In genomic region chr9:134376386-134377142, GRCh38 we compare ENCODE assay signal across 12 cellular contexts. TPM values are rescaled to one million over a fixed set of nuclear protein-coding genes. Genes with fewer than 3 reads are reported as not detected.
DNase-seq lines count a peak whose midpoint lies in the region; ATAC-seq and TF ChIP-seq lines count a peak whose summit lies in the region.
"Had no signal": no experiment of that assay in that cellular context is flagged by ENCODE, and none has a peak within 500 bp of the region (broad histone marks: within the 10 kb centered on the region; RNA-seq: fewer than 3 reads in every experiment).

No MANE protein-coding gene starts in this region.

- no peak overlapping the region for H2BK5ac ChIP-seq in mesenchymal stem cell (ENCODE audit: low read depth, low read length, poor library complexity, severe bottlenecking)

- H3K4me3 Mint-ChIP-seq in activated T-helper 17 cell treated with anti-CD3 and anti-CD28 coated beads, Interleukin-2, amount 50 U/mL, for 72 hours: no peak overlapping the region

- 86% methylated on average over 27 of the region's 27 CpGs for WGBS in mesenchymal stem cell

- H3K4me2 ChIP-seq in mesenchymal stem cell (ENCODE audit: low read length, poor library complexity, severe bottlenecking): no peak overlapping the region
- no peak overlapping the region for H3K4me2 ChIP-seq in Karpas-422 (ENCODE audit: low read depth, low read length, poor library complexity, severe bottlenecking)
- H3K4me2 ChIP-seq: SK-N-SH had no signal

- H3K27me3 Mint-ChIP-seq in activated T-helper 17 cell treated with anti-CD3 and anti-CD28 coated beads, Interleukin-2, amount 50 U/mL, for 72 hours: no peaks in the 10 kb centered on the region

- H3K18ac ChIP-seq in mesenchymal stem cell (ENCODE audit: low read depth in 1 of 2, low read length in 2 of 2): peak overlapping the region in 1 of 2 experiments; percentile 50

- H3K9me2 ChIP-seq in Karpas-422 (replicated peaks; ENCODE audit: insufficient read depth, low read length): no peaks in the 10 kb centered on the region
- H3K9me2 ChIP-seq: SK-N-SH had no signal

- peak overlapping the region in 1 of 2 experiments; percentile 4 for H3K14ac ChIP-seq in mesenchymal stem cell (ENCODE audit: low read length in 2 of 2)

- no peaks in the 10 kb centered on the region for H3K79me2 ChIP-seq in Karpas-422 (ENCODE audit: low read length)

- H3K27ac ChIP-seq in duodenal mucosa (ENCODE audit: low read depth, low read length) (peak overlapping the region; percentile 10), mesenchymal stem cell (ENCODE audit: low read length, poor library complexity, severe bottlenecking) (no peak overlapping the region), temporal lobe (ENCODE audit: low read depth, low read length) (peak overlapping the region; percentile 74), Karpas-422 (ENCODE audit: low read length) (no peak overlapping the region)

- H2BK120ac ChIP-seq in mesenchymal stem cell (ENCODE audit: low read depth, low read length): no peak overlapping the region

- H3K79me1 ChIP-seq in mesenchymal stem cell (replicated peaks; ENCODE audit: low read length, poor library complexity, severe bottlenecking): peaks cover 49% of the 10 kb centered on the region

- no peaks in the 10 kb centered on the region for H3K36me3 Mint-ChIP-seq in activated T-helper 17 cell treated with anti-CD3 and anti-CD28 coated beads, Interleukin-2, amount 50 U/mL, for 72 hours (ENCODE audit: low read depth)

- no peaks in the 10 kb centered on the region for H3K9me3 ChIP-seq in duodenal mucosa (ENCODE audit: control insufficient read depth in 1 of 2, low read length in 2 of 2)
- no peaks in the 10 kb centered on the region for H3K9me3 ChIP-seq in mesenchymal stem cell (ENCODE audit: control insufficient read depth, low read length)
- no peaks in the 10 kb centered on the region for H3K9me3 ChIP-seq in Karpas-422 (ENCODE audit: low read length)
- H3K9me3 ChIP-seq: SK-N-SH had no signal

- no peak for TF ChIP-seq POLR2A in NB4 (IDR thresholded peaks at IDR 0.05; ENCODE audit: extremely low read depth, insufficient read length)

- 0 out of 2 replicates have a peak, but pooled peaks cover 4% of the 10 kb centered on the region for H4K20me1 ChIP-seq in Karpas-422 (ENCODE audit: insufficient read depth, low read depth, low read length)

- peak overlapping the region; percentile 48 for H2AK5ac ChIP-seq in mesenchymal stem cell (ENCODE audit: low read length, severe bottlenecking)

- H4K8ac ChIP-seq in mesenchymal stem cell (ENCODE audit: low read length): peak overlapping the region; percentile 0

- peaks cover 5% of the 10 kb centered on the region for H3K4me1 Mint-ChIP-seq in activated T-helper 17 cell treated with anti-CD3 and anti-CD28 coated beads, Interleukin-2, amount 50 U/mL, for 72 hours

- H3K23ac ChIP-seq in mesenchymal stem cell (ENCODE audit: low read length in 2 of 2): no peak overlapping the region

- H3K27ac Mint-ChIP-seq in activated T-helper 17 cell treated with anti-CD3 and anti-CD28 coated beads, Interleukin-2, amount 50 U/mL, for 72 hours: no peak overlapping the region

- no peak overlapping the region for H2AFZ ChIP-seq in mesenchymal stem cell (ENCODE audit: low read depth, low read length)
- H2AFZ ChIP-seq in Karpas-422 (ENCODE audit: low read length): no peak overlapping the region

- H3K4me3 ChIP-seq in NB4 (ENCODE audit: low read depth, low read length): peak overlapping the region; percentile 82
- H3K4me3 ChIP-seq in duodenal mucosa (ENCODE audit: low read depth in 1 of 2, low read length in 2 of 2): no peak overlapping the region
- H3K4me3 ChIP-seq in mesenchymal stem cell (ENCODE audit: insufficient read depth in 1 of 2, low read depth in 1 of 2, low read length in 2 of 2): no peak overlapping the region
- H3K4me3 ChIP-seq in Karpas-422 (ENCODE audit: low read length): no peak overlapping the region

- no peak overlapping the region for H2BK12ac ChIP-seq in mesenchymal stem cell (ENCODE audit: low read length in 2 of 2)

- H3K36me3 ChIP-seq in duodenal mucosa (ENCODE audit: control insufficient read depth in 1 of 2, insufficient read depth in 2 of 2, low read length in 2 of 2) (no peaks in the 10 kb centered on the region), mesenchymal stem cell (ENCODE audit: control insufficient read depth in 1 of 2, insufficient read depth in 2 of 2, low read depth in 1 of 2, low read length in 2 of 2) (peaks cover 0 to 11% of the 10 kb centered on the region in 2 experiments), Karpas-422 (ENCODE audit: insufficient read depth, low read length) (no peaks in the 10 kb centered on the region)

- ATAC-seq in activated T-helper 17 cell treated with anti-CD3 and anti-CD28 coated beads, Interleukin-2, amount 50 U/mL, for 72 hours (replicated peaks): no peak
- ATAC-seq: stimulated activated naive CD8-positive, alpha-beta T cell treated with anti-CD3 and anti-CD28 coated beads, Interleukin-15, Interleukin-2, amounts not matched to agents 100 U/mL and 50 U/mL, for 24 hours had no signal

- TF ChIP-seq CTCF in NB4 (IDR thresholded peaks at IDR 0.05; ENCODE audit: low read depth, low read length): no peak

- H3K27me3 ChIP-seq in duodenal mucosa (ENCODE audit: control insufficient read depth in 1 of 2, insufficient read depth in 2 of 2, low read length in 2 of 2): no peaks in the 10 kb centered on the region
- H3K27me3 ChIP-seq in mesenchymal stem cell (ENCODE audit: control insufficient read depth in 1 of 2, insufficient read depth in 1 of 2, low read length in 2 of 2): no peaks in the 10 kb centered on the region
- H3K27me3 ChIP-seq in Karpas-422 (ENCODE audit: low read length): no peaks in the 10 kb centered on the region

- H4K91ac ChIP-seq in mesenchymal stem cell (ENCODE audit: low read length): no peak overlapping the region

- no peaks in the 10 kb centered on the region for H3K9me3 Mint-ChIP-seq in activated T-helper 17 cell treated with anti-CD3 and anti-CD28 coated beads, Interleukin-2, amount 50 U/mL, for 72 hours

- no peak overlapping the region for H3K4ac ChIP-seq in mesenchymal stem cell (ENCODE audit: low read depth in 1 of 2, low read length in 2 of 2)

- peak overlapping the region; percentile 17 for H2BK15ac ChIP-seq in mesenchymal stem cell (ENCODE audit: low read depth, poor library complexity, severe bottlenecking)

- H3K9ac ChIP-seq in duodenal mucosa (ENCODE audit: low read depth in 1 of 2, low read length in 2 of 2) (no peak overlapping the region), mesenchymal stem cell (ENCODE audit: low read length) (peak overlapping the region; percentile 21), Karpas-422 (ENCODE audit: low read length) (no peak overlapping the region)
- H3K9ac ChIP-seq: SK-N-SH had no signal

- no peak for DNase-seq in NB4 (ENCODE audit: low read depth)
- no peak for DNase-seq in mesenchymal stem cell
- DNase-seq in Karpas-422: no peak
- no peak for DNase-seq in NCI-H226
- no peak for DNase-seq in kidney glomerular epithelial cell (lab: John Stamatoyannopoulos, UW)
- DNase-seq: activated CD4-positive, alpha-beta T cell treated with anti-CD3 and anti-CD28 coated beads, Interleukin-2, amount 50 U/mL, for 1 hour; activated gamma-delta T cell treated with Interleukin-2 at 50 U/mL for 16 hours; SK-N-SH; stimulated activated naive CD8-positive, alpha-beta T cell treated with anti-CD3 and anti-CD28 coated beads, Interleukin-15, Interleukin-2, amounts not matched to agents 100 U/mL and 50 U/mL, for 24 hours had no signal

- H3K4me1 ChIP-seq in duodenal mucosa (ENCODE audit: control insufficient read depth in 1 of 2, insufficient read depth in 2 of 2, low read length in 2 of 2) (peaks cover 71 to 91% of the 10 kb centered on the region in 2 donors), mesenchymal stem cell (ENCODE audit: control insufficient read depth, insufficient read depth, low read depth, low read length) (peaks cover 95% of the 10 kb centered on the region), Karpas-422 (ENCODE audit: low read length) (no peaks in the 10 kb centered on the region)

RNA-seq across cellular contexts. Expression of gene RXRA, which starts 50.3 kb away (rescaled TPM):
- 37.8 TPM for polyA plus RNA-seq in mesenchymal stem cell (2013, experiment 1 of 2)
- polyA plus RNA-seq in mesenchymal stem cell (2013, experiment 2 of 2): 38.3 TPM
- 5.4 TPM for total RNA-seq in temporal lobe
- total RNA-seq in activated T-helper 17 cell treated with anti-CD3 and anti-CD28 coated beads, Interleukin-2, amount 50 U/mL, for 72 hours: 10 to 100 TPM in 1 of 2 donors, 1 to 10 TPM in 1; 4.2 to 41.6 TPM
- not detected in 2 replicates for total RNA-seq in Karpas-422 (2014; rRNA removed; shearing (Covaris generic); ENCODE audit: low replicate concordance)

Comparison
In these comparisons a context has a peak if more than half of its experiments do, and no peak if none do; other contexts are left out.
1. H3K27ac ChIP-seq: peak in duodenal mucosa (single experiment) and temporal lobe (single experiment); none in mesenchymal stem cell (single experiment) and Karpas-422 (single experiment).